18 cellular contexts compared by ENCODE assay signal in genomic region chr2:88010136-88010535, GRCh38. TPM values are rescaled to one million over a fixed set of nuclear protein-coding genes. Genes with fewer than 3 reads are reported as not detected.
A peak's percentile ranks its signal among the peaks of the same experiment; 100 is the strongest.
DNase-seq lines count a peak whose midpoint lies in the region; ATAC-seq and TF ChIP-seq lines count a peak whose summit lies in the region.
"Had no signal": no experiment of that assay in that cellular context is flagged by ENCODE, and none has a peak within 500 bp of the region (broad histone marks: within the 10 kb centered on the region; RNA-seq: fewer than 3 reads in every experiment).

No MANE protein-coding gene starts in this region.

- no peaks in the 10 kb centered on the region for H3K36me3 Mint-ChIP-seq in activated CD4-positive, alpha-beta T cell treated with anti-CD3 and anti-CD28 coated beads, Interleukin-2, amount 10 ng/mL, durations not matched to agents 24 days and 14 days (ENCODE audit: low read depth)

- no peaks in the 10 kb centered on the region for H3K79me2 ChIP-seq in HCT116 (ENCODE audit: insufficient read depth, low read length)
- H3K79me2 ChIP-seq in OCI-LY3 (ENCODE audit: low read length): no peaks in the 10 kb centered on the region

- H3K27me3 Mint-ChIP-seq in activated CD4-positive, alpha-beta T cell treated with anti-CD3 and anti-CD28 coated beads, Interleukin-2, amount 10 ng/mL, durations not matched to agents 24 days and 14 days: no peaks in the 10 kb centered on the region
- H3K27me3 Mint-ChIP-seq: CD4-positive, alpha-beta T cell had no signal

- H3K4me1 ChIP-seq in HCT116 (ENCODE audit: control insufficient read depth in 1 of 2, insufficient read depth in 2 of 2, low read length in 2 of 2) (no peaks in the 10 kb centered on the region), OCI-LY3 (ENCODE audit: low read length) (no peaks in the 10 kb centered on the region), transverse colon (no peaks in the 10 kb centered on the region)
- H3K4me1 ChIP-seq: A549, Caco-2 had no signal

- TF ChIP-seq CTCF in HCT116 (IDR thresholded peaks at IDR 0.05 in 2 of 3, conservative IDR thresholded peaks at IDR 0.05 in 1 of 3; ENCODE audit: borderline replicate concordance in 1 of 3, insufficient read depth in 1 of 3, low read depth in 2 of 3, low read length in 2 of 3) (peak in 1 of 3 experiments; percentile 9; a peak in 1 of 6 replicates), OCI-LY3 (IDR thresholded peaks at IDR 0.05; ENCODE audit: low read depth, low read length) (peak; percentile 25; the same call in 1 of the 2 replicates), transverse colon (IDR thresholded peaks at IDR 0.05) (no peak)

- H3K36me3 ChIP-seq in HCT116 (ENCODE audit: control insufficient read depth in 1 of 2, insufficient read depth in 2 of 2, low read length in 2 of 2) (no peaks in the 10 kb centered on the region), OCI-LY3 (replicated peaks; ENCODE audit: low read depth, low read length) (no peaks in the 10 kb centered on the region), transverse colon (no peaks in the 10 kb centered on the region)

- H3K4me3 ChIP-seq in HCT116 (replicated peaks in 1 of 2; ENCODE audit: low read depth in 1 of 2, low read length in 2 of 2) (no peak overlapping the region), OCI-LY3 (ENCODE audit: low read length) (no peak overlapping the region), transverse colon (no peak overlapping the region)
- H3K4me3 ChIP-seq: A549 had no signal

- TF ChIP-seq POLR2A in HCT116 (IDR thresholded peaks at IDR 0.05; ENCODE audit: borderline replicate concordance, extremely low read depth, insufficient read depth, insufficient read length) (no peak), transverse colon (IDR thresholded peaks at IDR 0.05) (no peak)

- POLR2A ChIA-PET in HCT116 (lab: Charles Lee): interaction anchor here (0.8 kb wide), 1 partner anchor 10 kb away, joined by 4 read pairs; no protein-coding TSS in a partner anchor

- H3K4me1 Mint-ChIP-seq in activated CD4-positive, alpha-beta T cell treated with anti-CD3 and anti-CD28 coated beads, Interleukin-2, amount 10 ng/mL, durations not matched to agents 24 days and 14 days: peaks cover 2% of the 10 kb centered on the region

- RAD21 ChIA-PET in HCT116 (lab: Charles Lee; ENCODE audit: low non-redundant PET in 1 of 2, low total read pairs in 2 of 2, uncharacterized antibody in 2 of 2, unreplicated experiment in 2 of 2): no interaction called here

- H3K27me3 ChIP-seq in HCT116 (ENCODE audit: insufficient read depth, low read length): no peaks in the 10 kb centered on the region
- H3K27me3 ChIP-seq in OCI-LY3 (ENCODE audit: low read depth, low read length): no peaks in the 10 kb centered on the region
- no peaks in the 10 kb centered on the region for H3K27me3 ChIP-seq in transverse colon

- H3K9ac ChIP-seq in HCT116 (ENCODE audit: low read length) (no peak overlapping the region), OCI-LY3 (ENCODE audit: low read length) (no peak overlapping the region)

- peak; percentile 51 for DNase-seq in activated CD4-positive, alpha-beta T cell treated with anti-CD3 and anti-CD28 coated beads, Interleukin-2, amount 10 ng/mL, durations not matched to agents 24 days and 14 days
- DNase-seq in activated CD4-positive, alpha-beta T cell treated with anti-CD3 and anti-CD28 coated beads, Interleukin-2, amount 50 U/mL, for 48 hours: no peak
- no peak for DNase-seq in HCT116 (ENCODE audit: low read depth, low spot score)
- peak; percentile 20 for DNase-seq in mesenteric fat pad (ENCODE audit: low spot score)
- no peak for DNase-seq in NCI-H748 treated with DMSO at 0.1 percent for 48 hours (lab: John Stamatoyannopoulos, UW)
- DNase-seq in transverse colon: no peak
- DNase-seq: AML-193; Caco-2; CD4-positive, alpha-beta T cell; HCEC 1CT; HFFc6 had no signal

- no peak overlapping the region for H2AFZ ChIP-seq in HCT116 (ENCODE audit: low read depth, low read length, poor library complexity, severe bottlenecking)
- no peak overlapping the region for H2AFZ ChIP-seq in OCI-LY3 (ENCODE audit: low read depth, low read length)

- CTCF ChIA-PET in HCT116 (lab: Charles Lee): interaction anchor here (1.3 kb wide), 2 partner anchors 9 to 50 kb away, joined by 3 to 11 read pairs; no protein-coding TSS in a partner anchor

- H3K4me2 ChIP-seq in HCT116 (ENCODE audit: low read length) (no peak overlapping the region), OCI-LY3 (ENCODE audit: low read length) (no peak overlapping the region)
- H3K4me2 ChIP-seq: A549 had no signal

- H3K27ac Mint-ChIP-seq in activated CD4-positive, alpha-beta T cell treated with anti-CD3 and anti-CD28 coated beads, Interleukin-2, amount 10 ng/mL, durations not matched to agents 24 days and 14 days: no peak overlapping the region
- H3K27ac Mint-ChIP-seq: CD4-positive, alpha-beta T cell; HFFc6 had no signal

- no peak overlapping the region for H3K4me3 Mint-ChIP-seq in activated CD4-positive, alpha-beta T cell treated with anti-CD3 and anti-CD28 coated beads, Interleukin-2, amount 10 ng/mL, durations not matched to agents 24 days and 14 days
- H3K4me3 Mint-ChIP-seq: CD4-positive, alpha-beta T cell; HFFc6 had no signal

- H4K20me1 ChIP-seq in HCT116 (ENCODE audit: insufficient read depth) (no peaks in the 10 kb centered on the region), OCI-LY3 (ENCODE audit: insufficient read depth, low read length) (no peaks in the 10 kb centered on the region)

- no peaks in the 10 kb centered on the region for H3K9me3 ChIP-seq in HCT116 (ENCODE audit: control insufficient read depth in 1 of 2, insufficient read depth in 1 of 2, low read depth in 1 of 2, low read length in 2 of 2)
- H3K9me3 ChIP-seq in OCI-LY3 (ENCODE audit: insufficient read depth, low read length): no peaks in the 10 kb centered on the region
- no peaks in the 10 kb centered on the region for H3K9me3 ChIP-seq in transverse colon
- H3K9me3 ChIP-seq: A549, Caco-2 had no signal

- BruUV-seq in HCT116 (replicated peaks; lab: Mats Ljungman, UMichigan): no TSS peak

- H3K9me2 ChIP-seq in HCT116 (ENCODE audit: insufficient read depth): no peaks in the 10 kb centered on the region

- H3K9me3 Mint-ChIP-seq in activated CD4-positive, alpha-beta T cell treated with anti-CD3 and anti-CD28 coated beads, Interleukin-2, amount 10 ng/mL, durations not matched to agents 24 days and 14 days: no peaks in the 10 kb centered on the region
- H3K9me3 Mint-ChIP-seq: CD4-positive, alpha-beta T cell; HFFc6 had no signal

- no peak for ATAC-seq in HCT116
- ATAC-seq in GM19463 (IDR thresholded peaks at IDR 0.05; ENCODE audit: unreplicated experiment): no peak
- ATAC-seq: A549 had no signal

- H3K27ac ChIP-seq in HCT116 (ENCODE audit: low read depth, low read length): no peak overlapping the region
- no peak overlapping the region for H3K27ac ChIP-seq in OCI-LY3 (ENCODE audit: low read length)
- H3K27ac ChIP-seq in transverse colon: no peak overlapping the region
- H3K27ac ChIP-seq: 22Rv1, A549, C4-2B had no signal

- TF ChIP-seq EP300 in transverse colon (IDR thresholded peaks at IDR 0.05; ENCODE audit: low read depth): no peak

- 83% methylated on average over 1 of the region's 1 CpG; no CpG with 5 or more reads in 1 of the 2 donors for WGBS in transverse colon (ENCODE audit: low coverage in 1 of 2), 2 donors

- intact Hi-C loops in activated CD4-positive, alpha-beta T cell treated with anti-CD3 and anti-CD28 coated beads, Interleukin-2, amount 10 ng/mL, durations not matched to agents 24 days and 14 days (cut with micrococcal nuclease): no loop called here
- intact Hi-C loops in HCT116 (cut with micrococcal nuclease): no loop called here
- intact Hi-C loops in transverse colon (cut with DNase I; ENCODE audit: low total_unique reads): no loop called here

- in situ Hi-C loops in transverse colon (cut with MboI; ENCODE audit: low pct_ligation_motif_present in 1 of 4, low pct_unique_long_range_greater_than_20kb in 1 of 4, low sequenced_read_pairs in 3 of 4): no loop called here

- peak; percentile 25; the same call in 1 of the 2 replicates for TF ChIP-seq RAD21 in HCT116 (IDR thresholded peaks at IDR 0.05; ENCODE audit: low read depth)

TF ChIP-seq in HCT116, 20 proteins besides CTCF, POLR2A, EP300 and RAD21:
- TF ChIP-seq SRF (IDR thresholded peaks at IDR 0.05; ENCODE audit: low read depth) (no peak), CBX3 (IDR thresholded peaks at IDR 0.05; ENCODE audit: low read depth) (no peak), FOSL1 (IDR thresholded peaks at IDR 0.05; ENCODE audit: low read depth) (no peak)
- TF ChIP-seq, protein P1, sequence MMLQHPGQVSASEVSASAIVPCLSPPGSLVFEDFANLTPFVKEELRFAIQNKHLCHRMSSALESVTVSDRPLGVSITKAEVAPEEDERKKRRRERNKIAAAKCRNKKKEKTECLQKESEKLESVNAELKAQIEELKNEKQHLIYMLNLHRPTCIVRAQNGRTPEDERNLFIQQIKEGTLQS (IDR thresholded peaks at IDR 0.05): no peak

RNA-seq across cellular contexts. Expression of gene RNU2-63P, which starts 6.2 kb away (rescaled TPM):
- 34.0 and 34.9 TPM in 2 replicates for total RNA-seq in activated CD4-positive, alpha-beta T cell treated with anti-CD3 and anti-CD28 coated beads, Interleukin-2, amount 10 ng/mL, durations not matched to agents 24 days and 14 days
- total RNA-seq in HCT116 (2021; ENCODE audit: unreplicated experiment) (7.4 TPM), mesenteric fat pad (7.5 TPM), transverse colon (not detected)
- not detected in 2 replicates for polyA plus RNA-seq in HCT116 (2012)
- total RNA-seq: H4 had no signal
- polyA plus RNA-seq: BJ had no signal

RNA-seq across cellular contexts. Expression of gene KRCC1, which starts 45.4 kb away (rescaled TPM):
- 16.5 and 16.9 TPM in 2 replicates for total RNA-seq in activated CD4-positive, alpha-beta T cell treated with anti-CD3 and anti-CD28 coated beads, Interleukin-2, amount 10 ng/mL, durations not matched to agents 24 days and 14 days
- total RNA-seq in HCT116 (2021; ENCODE audit: unreplicated experiment): 5.8 TPM
- 2.2 and 3.0 TPM in 2 replicates for polyA plus RNA-seq in HCT116 (2012)
- 18.7 TPM for total RNA-seq in mesenteric fat pad
- total RNA-seq in transverse colon: 10 to 100 TPM; 12.3 to 40.6 (median 27.6) TPM

RNA-seq across cellular contexts. Expression of gene SMYD1, which starts 57.5 kb away (rescaled TPM):
- total RNA-seq in activated CD4-positive, alpha-beta T cell treated with anti-CD3 and anti-CD28 coated beads, Interleukin-2, amount 10 ng/mL, durations not matched to agents 24 days and 14 days: not detected in 2 replicates
- not detected for total RNA-seq in HCT116 (2021; ENCODE audit: unreplicated experiment)
- polyA plus RNA-seq in HCT116 (2012): not detected in 2 replicates
- not detected for total RNA-seq in mesenteric fat pad
- 10 to 100 TPM in 1 of 4 donors, 1 to 10 TPM in 3; 1.6 to 48.6 (median 3.2) TPM for total RNA-seq in transverse colon
- total RNA-seq: Caco-2; CD4-positive, alpha-beta T cell; H4; HFFc6 had no signal
- polyA plus RNA-seq: A549, BJ had no signal

Comparison
In these comparisons a context has a peak if more than half of its experiments do, and no peak if none do; other contexts are left out.
1. DNase-seq: peak in activated CD4-positive, alpha-beta T cell treated with anti-CD3 and anti-CD28 coated beads, Interleukin-2, amount 10 ng/mL, durations not matched to agents 24 days and 14 days (single experiment) and mesenteric fat pad (single experiment); none in activated CD4-positive, alpha-beta T cell treated with anti-CD3 and anti-CD28 coated beads, Interleukin-2, amount 50 U/mL, for 48 hours (0 of 2), HCT116 (single experiment), NCI-H748 treated with DMSO at 0.1 percent for 48 hours (single experiment) and transverse colon (single experiment).